1 cellular context compared by ENCODE assay signal in the genomic region with DNA sequence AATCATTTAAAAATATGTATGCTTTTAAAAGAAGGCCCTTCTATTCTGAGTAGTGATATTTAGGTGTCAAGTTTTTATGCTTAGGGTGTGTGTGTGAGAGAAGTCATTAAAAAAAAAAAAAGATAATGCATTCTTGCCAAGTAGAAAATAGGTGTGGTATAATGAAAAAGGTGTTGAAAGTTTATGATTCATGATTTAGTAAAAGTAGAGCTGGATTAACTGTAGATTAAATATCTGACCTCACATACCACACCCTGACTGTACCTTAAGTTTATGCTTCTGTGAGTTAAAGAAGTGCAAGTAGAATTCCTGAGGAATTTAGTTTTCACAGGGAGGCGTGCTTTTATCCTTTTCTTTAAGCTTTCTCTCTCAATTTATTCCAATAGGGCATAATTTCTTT.
TF ChIP-seq lines count a peak whose summit lies in the region.

No MANE protein-coding gene starts in this region.

TF ChIP-seq in IMR-90, 13 proteins besides CTCF, POLR2A, EP300 and RAD21 (continued from another document):
- TF ChIP-seq, protein P1, sequence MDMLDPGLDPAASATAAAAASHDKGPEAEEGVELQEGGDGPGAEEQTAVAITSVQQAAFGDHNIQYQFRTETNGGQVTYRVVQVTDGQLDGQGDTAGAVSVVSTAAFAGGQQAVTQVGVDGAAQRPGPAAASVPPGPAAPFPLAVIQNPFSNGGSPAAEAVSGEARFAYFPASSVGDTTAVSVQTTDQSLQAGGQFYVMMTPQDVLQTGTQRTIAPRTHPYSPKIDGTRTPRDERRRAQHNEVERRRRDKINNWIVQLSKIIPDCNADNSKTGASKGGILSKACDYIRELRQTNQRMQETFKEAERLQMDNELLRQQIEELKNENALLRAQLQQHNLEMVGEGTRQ (IDR thresholded peaks at IDR 0.05; ENCODE audit: low read depth, low read length) = no peak
- TF ChIP-seq RCOR1 (IDR thresholded peaks at IDR 0.05; ENCODE audit: insufficient replicate concordance, low read length) (no peak), FOS (IDR thresholded peaks at IDR 0.05; ENCODE audit: low read depth, low read length) (no peak)
